Comparison of ENCODE assay signal across 22 cellular contexts in genomic region chr4:77963005-77963404, GRCh38.
"Had no signal": no experiment of that assay in that cellular context is flagged by ENCODE, and none has a peak within 500 bp of the region (broad histone marks: within the 10 kb centered on the region; RNA-seq: fewer than 3 reads in every experiment).

No MANE protein-coding gene starts in this region.

- H3K27ac ChIP-seq: KMS-11, RWPE1 had no signal

- ATAC-seq: HepG2, K562, Panc1, PC-3 had no signal

- FAIRE-seq: HepG2, K562 had no signal

- H3K4me2 ChIP-seq: KMS-11, SK-N-SH had no signal

- H3K4me3 ChIP-seq: K562, MG63 had no signal

- H3K9me3 ChIP-seq: MG63, SK-N-SH had no signal

- H3K27me3 ChIP-seq: MG63 had no signal

- H3K9ac ChIP-seq: KMS-11, SK-N-SH had no signal

- DNase-seq: IMR-90, MG63, NCI-H1092, NCI-H1105 treated with DMSO at 0.1 percent for 48 hours, NCI-H1417 treated with DMSO at 0.1 percent for 48 hours, NCI-H146, NCI-H1694 treated with DMSO at 0.1 percent for 48 hours, NCI-H1930, NCI-H2081, NCI-H2107, NCI-H2227 treated with DMSO at 0.1 percent for 48 hours, NCI-H524, NCI-H526 treated with DMSO at 0.1 percent for 48 hours, NCI-H774, PC-3, SHP77, SK-N-SH had no signal

- H3K36me3 ChIP-seq: MG63 had no signal
